Comparison of ENCODE assay signal across 8 cellular contexts in the genomic region with DNA sequence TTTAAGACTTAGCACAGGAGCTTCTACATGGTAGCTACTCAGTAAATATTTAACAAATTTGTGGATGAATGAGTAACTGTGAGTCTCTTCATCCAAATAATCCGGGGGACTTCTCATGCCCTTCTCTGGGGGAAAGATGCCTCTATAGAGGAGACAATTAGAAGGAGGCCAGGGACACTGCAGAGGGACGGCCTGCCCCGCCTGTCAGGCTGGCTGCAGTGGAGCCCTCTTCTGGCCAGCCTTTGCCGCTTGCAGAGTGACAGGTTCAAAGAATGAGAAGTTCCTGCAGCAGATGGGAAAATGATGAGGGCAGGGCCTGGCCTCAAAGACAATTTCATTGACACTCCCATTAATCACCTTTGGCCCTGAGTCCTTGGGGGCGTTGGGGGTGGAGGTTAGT.
A peak's percentile ranks its signal among the peaks of the same experiment; 100 is the strongest.
DNase-seq lines count a peak whose midpoint lies in the region; ATAC-seq and TF ChIP-seq lines count a peak whose summit lies in the region.

No MANE protein-coding gene starts in this region.

- H3K36me3 ChIP-seq in DND-41 (ENCODE audit: insufficient read depth, low read length) (no peaks in the 10 kb centered on the region), iPS DF 6.9 (ENCODE audit: control insufficient read depth, insufficient read depth, low read length) (no peaks in the 10 kb centered on the region)

- CTCF ChIA-PET in activated CD8-positive, alpha-beta T cell treated with anti-CD3 and anti-CD28 coated beads, Interleukin-2, amount 10 ng/mL, durations not matched to agents 7 days and 5 days (lab: Charles Lee): interaction anchor here (0.6 to 2.0 kb wide), 5 partner anchors 9 to 185 kb away, joined by 3 to 10 read pairs (median 3); no protein-coding TSS in a partner anchor

- no peaks in the 10 kb centered on the region for H3K79me2 ChIP-seq in DND-41 (ENCODE audit: insufficient read depth, low read length)

- no peaks in the 10 kb centered on the region for H4K20me1 ChIP-seq in DND-41 (ENCODE audit: insufficient read depth, low read length)

- H3K27me3 Mint-ChIP-seq in activated CD8-positive, alpha-beta T cell treated with anti-CD3 and anti-CD28 coated beads, Interleukin-2, amount 10 ng/mL, durations not matched to agents 7 days and 5 days (ENCODE audit: low read depth): peaks cover 39% of the 10 kb centered on the region

- POLR2A ChIA-PET in activated CD8-positive, alpha-beta T cell treated with anti-CD3 and anti-CD28 coated beads, Interleukin-2, amount 10 ng/mL, durations not matched to agents 7 days and 5 days (lab: Charles Lee): no interaction called here

- H2AFZ ChIP-seq in DND-41 (ENCODE audit: low read depth, low read length): no peak overlapping the region

- H3K27ac ChIP-seq in DND-41 (ENCODE audit: low read length) (no peak overlapping the region), iPS DF 6.9 (ENCODE audit: low read length) (no peak overlapping the region)

- peaks cover 1% of the 10 kb centered on the region for H3K36me3 Mint-ChIP-seq in activated CD8-positive, alpha-beta T cell treated with anti-CD3 and anti-CD28 coated beads, Interleukin-2, amount 10 ng/mL, durations not matched to agents 7 days and 5 days (ENCODE audit: low read depth)

- H3K4me3 ChIP-seq in DND-41 (ENCODE audit: low read depth in 1 of 2, low read length in 2 of 2) (no peak overlapping the region), iPS DF 6.9 (ENCODE audit: low read length) (no peak overlapping the region)

- ATAC-seq in DND-41 (ENCODE audit: insufficient read depth, low read depth) (peak; percentile 66; the same call in 2 of the 3 replicates), GM21423 (IDR thresholded peaks at IDR 0.05; ENCODE audit: unreplicated experiment) (no peak)
- no peak for ATAC-seq in activated CD8-positive, alpha-beta T cell treated with anti-CD3 and anti-CD28 coated beads, Interleukin-2, amount 10 ng/mL, durations not matched to agents 7 days and 5 days

- H3K4me3 Mint-ChIP-seq in activated CD8-positive, alpha-beta T cell treated with anti-CD3 and anti-CD28 coated beads, Interleukin-2, amount 10 ng/mL, durations not matched to agents 7 days and 5 days: no peak overlapping the region

- H3K4me1 Mint-ChIP-seq in activated CD8-positive, alpha-beta T cell treated with anti-CD3 and anti-CD28 coated beads, Interleukin-2, amount 10 ng/mL, durations not matched to agents 7 days and 5 days (ENCODE audit: low read depth): peaks cover 6% of the 10 kb centered on the region

- DNase-seq in DND-41: peak; percentile 56
- peak; percentile 49 for DNase-seq in KBM-7
- peak; percentile 30 for DNase-seq in activated CD8-positive, alpha-beta T cell treated with anti-CD3 and anti-CD28 coated beads, Interleukin-2, amount 10 ng/mL, durations not matched to agents 7 days and 5 days
- DNase-seq in iPS DF 6.9 (ENCODE audit: low read depth, low spot score): peak; percentile 39
- peak in 2 of 3 donors; percentile 48 to 53 for DNase-seq in stimulated activated CD4-positive, alpha-beta T cell treated with anti-CD3 and anti-CD28 coated beads, TNF-alpha, amount 100 ng/mL, for 48 hours (ENCODE audit: low read depth in 3 of 3)
- no peak for DNase-seq in NCI-H526 treated with DMSO at 0.1 percent for 48 hours (lab: John Stamatoyannopoulos, UW)
- no peak for DNase-seq in NCI-H2171 treated with DMSO at 0.1 percent for 48 hours (lab: John Stamatoyannopoulos, UW)

- no peak overlapping the region for H3K27ac Mint-ChIP-seq in activated CD8-positive, alpha-beta T cell treated with anti-CD3 and anti-CD28 coated beads, Interleukin-2, amount 10 ng/mL, durations not matched to agents 7 days and 5 days

- H3K9me3 ChIP-seq in DND-41 (ENCODE audit: insufficient read depth, low read length, severe bottlenecking): no peaks in the 10 kb centered on the region
- H3K9me3 ChIP-seq in iPS DF 6.9 (ENCODE audit: control insufficient read depth, insufficient read depth, low read length): no peaks in the 10 kb centered on the region

- no CpG with 5 or more reads among the region's 5 CpGs for WGBS in iPS DF 6.9 (ENCODE audit: insufficient coverage, insufficient read length)

- peak; percentile 72 for TF ChIP-seq CTCF in DND-41 (IDR thresholded peaks at IDR 0.05; ENCODE audit: borderline replicate concordance, extremely low read depth, low read length, poor library complexity, severe bottlenecking)

- no peaks in the 10 kb centered on the region for H3K4me1 ChIP-seq in DND-41 (ENCODE audit: insufficient read depth, low read length)
- peaks cover 2% of the 10 kb centered on the region; the same call in 1 of the 2 replicates for H3K4me1 ChIP-seq in iPS DF 6.9 (ENCODE audit: control insufficient read depth, insufficient read depth, low read length)

- no peaks in the 10 kb centered on the region for H3K9me3 Mint-ChIP-seq in activated CD8-positive, alpha-beta T cell treated with anti-CD3 and anti-CD28 coated beads, Interleukin-2, amount 10 ng/mL, durations not matched to agents 7 days and 5 days (ENCODE audit: insufficient read depth)

- H3K27me3 ChIP-seq in DND-41 (ENCODE audit: insufficient read depth, low read length, poor library complexity) (no peaks in the 10 kb centered on the region), iPS DF 6.9 (ENCODE audit: control insufficient read depth, insufficient read depth, low read length) (no peaks in the 10 kb centered on the region)

- no peak overlapping the region for H3K9ac ChIP-seq in DND-41 (ENCODE audit: low read depth, low read length)

- in situ Hi-C loops in KBM-7 (cut with MboI; ENCODE audit: low pct_unique_long_range_greater_than_20kb, low sequenced_read_pairs): no loop called here

- no peak overlapping the region for H3K4me2 ChIP-seq in DND-41 (ENCODE audit: insufficient read depth, low read length)

Comparison
In these comparisons a context has a peak if more than half of its experiments do, and no peak if none do; other contexts are left out.
1. DNase-seq: peak in DND-41 (single experiment), KBM-7 (single experiment), activated CD8-positive, alpha-beta T cell treated with anti-CD3 and anti-CD28 coated beads, Interleukin-2, amount 10 ng/mL, durations not matched to agents 7 days and 5 days (single experiment), iPS DF 6.9 (single experiment) and stimulated activated CD4-positive, alpha-beta T cell treated with anti-CD3 and anti-CD28 coated beads, TNF-alpha, amount 100 ng/mL, for 48 hours (2 of 3); none in NCI-H526 treated with DMSO at 0.1 percent for 48 hours (single experiment) and NCI-H2171 treated with DMSO at 0.1 percent for 48 hours (single experiment).